In the genomic region with DNA sequence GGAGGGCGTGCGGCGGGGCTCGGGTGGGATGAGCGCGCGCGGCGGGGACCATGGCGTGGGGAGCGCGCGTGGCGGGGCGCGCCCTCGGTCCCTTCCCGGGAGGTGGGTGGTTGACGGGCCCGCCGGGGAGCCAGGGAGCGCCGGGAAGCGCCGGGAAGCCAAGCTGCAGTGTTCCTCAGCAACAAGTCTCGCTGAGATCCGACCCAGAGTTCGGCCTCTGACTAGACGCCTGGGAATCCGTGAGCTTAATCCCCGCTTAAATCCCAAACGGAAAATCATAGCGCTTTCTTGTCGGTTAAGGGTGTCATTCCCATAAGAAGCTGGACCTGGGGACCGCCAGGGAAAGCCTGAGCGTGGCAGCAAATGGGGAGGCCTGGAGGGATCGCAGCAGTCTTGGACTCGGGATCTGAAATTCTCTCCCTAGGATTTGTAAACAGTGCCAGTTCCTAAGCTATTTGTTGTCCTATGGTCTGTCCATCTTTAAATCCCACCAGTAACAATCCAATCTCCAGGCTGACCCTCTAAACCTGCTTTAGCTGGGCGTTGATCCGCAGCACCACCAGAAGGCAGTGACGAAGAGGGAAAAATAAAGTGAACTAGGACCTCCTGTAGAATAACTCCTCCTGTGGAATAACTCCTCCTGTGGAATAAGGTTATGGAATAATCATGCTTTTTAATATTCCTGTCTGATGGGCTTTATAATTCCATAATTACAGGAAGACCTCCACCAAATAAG, we compare ENCODE assay signal across 8 cellular contexts. TPM values are rescaled to one million over a fixed set of nuclear protein-coding genes. Genes with fewer than 3 reads are reported as not detected.
DNase-seq lines count a peak whose midpoint lies in the region; ATAC-seq, FAIRE-seq and TF ChIP-seq lines count a peak whose summit lies in the region.

No MANE protein-coding gene starts in this region.

- no peaks in the 10 kb centered on the region for H3K9me3 Mint-ChIP-seq in stimulated activated naive CD8-positive, alpha-beta T cell treated with anti-CD3 and anti-CD28 coated beads, Interleukin-15, Interleukin-2, amounts not matched to agents 100 ng/mL and 50 ng/mL, for 24 hours
- H3K9me3 Mint-ChIP-seq in activated T-helper 1 cell treated with anti-CD3 and anti-CD28 coated beads, Interleukin-12 subunit alpha, Interleukin-12 subunit beta, Interleukin-2, Interleukin-4 antibody, amounts not matched to agents 30 ng/mL and 10 ng/mL and 1 ng/mL, durations not matched to agents 14 hours and 24 hours and 36 hours = no peaks in the 10 kb centered on the region

- peaks cover 25% of the 10 kb centered on the region for H3K4me1 Mint-ChIP-seq in stimulated activated naive CD8-positive, alpha-beta T cell treated with anti-CD3 and anti-CD28 coated beads, Interleukin-15, Interleukin-2, amounts not matched to agents 100 ng/mL and 50 ng/mL, for 24 hours (ENCODE audit: low read depth)
- peaks cover 23% of the 10 kb centered on the region for H3K4me1 Mint-ChIP-seq in activated T-helper 1 cell treated with anti-CD3 and anti-CD28 coated beads, Interleukin-12 subunit alpha, Interleukin-12 subunit beta, Interleukin-2, Interleukin-4 antibody, amounts not matched to agents 30 ng/mL and 10 ng/mL and 1 ng/mL, durations not matched to agents 14 hours and 24 hours and 36 hours (ENCODE audit: low read depth)

- H3K9me3 ChIP-seq in cardiac muscle cell (ENCODE audit: low read depth) (no peaks in the 10 kb centered on the region), pancreas (no peaks in the 10 kb centered on the region)

- H3K27ac Mint-ChIP-seq in stimulated activated naive CD8-positive, alpha-beta T cell treated with anti-CD3 and anti-CD28 coated beads, Interleukin-15, Interleukin-2, amounts not matched to agents 100 ng/mL and 50 ng/mL, for 24 hours = peak overlapping the region; percentile 68
- peak overlapping the region; percentile 46 for H3K27ac Mint-ChIP-seq in activated T-helper 1 cell treated with anti-CD3 and anti-CD28 coated beads, Interleukin-12 subunit alpha, Interleukin-12 subunit beta, Interleukin-2, Interleukin-4 antibody, amounts not matched to agents 30 ng/mL and 10 ng/mL and 1 ng/mL, durations not matched to agents 14 hours and 24 hours and 36 hours

- intact Hi-C loops in activated T-helper 1 cell treated with anti-CD3 and anti-CD28 coated beads, Interleukin-12 subunit alpha, Interleukin-12 subunit beta, Interleukin-2, Interleukin-4 antibody, amounts not matched to agents 30 ng/mL and 10 ng/mL and 1 ng/mL, durations not matched to agents 14 hours and 24 hours and 36 hours (cut with micrococcal nuclease) = loop anchor here (1.0 to 10.0 kb wide), 5 partner anchors 49 to 799 kb away; a partner anchor contains a TSS
- intact Hi-C loops in pancreas (cut with DNase I) = no loop called here

- H3K4me3 ChIP-seq in LNCaP clone FGC (ENCODE audit: low read depth, low read length) = peak overlapping the region; percentile 68
- H3K4me3 ChIP-seq in cardiac muscle cell = peak overlapping the region; percentile 96
- peak overlapping the region; percentile 82 to 98 (median 94) for H3K4me3 ChIP-seq in pancreas

- no peak for ATAC-seq in stimulated activated naive CD8-positive, alpha-beta T cell treated with anti-CD3 and anti-CD28 coated beads, Interleukin-15, Interleukin-2, amounts not matched to agents 100 U/mL and 50 U/mL, for 24 hours
- ATAC-seq in pancreas (peak; percentile 4 to 35 (median 27)), HG02571 (IDR thresholded peaks at IDR 0.05; ENCODE audit: unreplicated experiment) (no peak)

- no peak for DNase-seq in stimulated activated naive CD8-positive, alpha-beta T cell treated with anti-CD3 and anti-CD28 coated beads, Interleukin-15, Interleukin-2, amounts not matched to agents 100 U/mL and 50 U/mL, for 24 hours
- no peak for DNase-seq in LNCaP clone FGC (ENCODE audit: low read depth)
- DNase-seq in activated T-helper 1 cell treated with anti-CD3 and anti-CD28 coated beads, Interleukin-12 subunit alpha, Interleukin-12 subunit beta, Interleukin-2, Interleukin-4 antibody, amounts not matched to agents 30 ng/mL and 10 ng/mL and 1 ng/mL, durations not matched to agents 14 hours and 24 hours and 36 hours (ENCODE audit: low spot score) = no peak
- DNase-seq in cardiac muscle cell (ENCODE audit: low read depth in 1 of 2, low spot score in 1 of 2) = peak in 1 of 2 donors; percentile 66
- DNase-seq in pancreas = no peak
- DNase-seq in stimulated activated CD4-positive, alpha-beta T cell treated with anti-CD3 and anti-CD28 coated beads, Interleukin-2, amount 100 ng/mL, for 24 hours = no peak

- WGBS in pancreas, 2 donors = 1 to 2% methylated on average over 36 to 41 of the region's 41 CpGs

- TF ChIP-seq CTCF in LNCaP clone FGC (IDR thresholded peaks at IDR 0.05; ENCODE audit: control insufficient read depth, extremely low read depth, insufficient read depth) = no peak
- TF ChIP-seq CTCF in cardiac muscle cell (IDR thresholded peaks at IDR 0.05; ENCODE audit: low read depth, low read length) = peak; percentile 14
- no peak for TF ChIP-seq CTCF in pancreas (IDR thresholded peaks at IDR 0.05)

- H3K27ac ChIP-seq in cardiac muscle cell (peak overlapping the region; percentile 67), pancreas (peak overlapping the region; percentile 40 to 87 (median 76))

- H3K36me3 ChIP-seq in cardiac muscle cell (no peaks in the 10 kb centered on the region), pancreas (no peaks in the 10 kb centered on the region)

- H3K27me3 Mint-ChIP-seq in stimulated activated naive CD8-positive, alpha-beta T cell treated with anti-CD3 and anti-CD28 coated beads, Interleukin-15, Interleukin-2, amounts not matched to agents 100 ng/mL and 50 ng/mL, for 24 hours = peaks cover 30% of the 10 kb centered on the region
- peaks cover 37% of the 10 kb centered on the region for H3K27me3 Mint-ChIP-seq in activated T-helper 1 cell treated with anti-CD3 and anti-CD28 coated beads, Interleukin-12 subunit alpha, Interleukin-12 subunit beta, Interleukin-2, Interleukin-4 antibody, amounts not matched to agents 30 ng/mL and 10 ng/mL and 1 ng/mL, durations not matched to agents 14 hours and 24 hours and 36 hours (ENCODE audit: insufficient read depth)

- H3K4me3 Mint-ChIP-seq in stimulated activated naive CD8-positive, alpha-beta T cell treated with anti-CD3 and anti-CD28 coated beads, Interleukin-15, Interleukin-2, amounts not matched to agents 100 ng/mL and 50 ng/mL, for 24 hours = peak overlapping the region; percentile 80
- H3K4me3 Mint-ChIP-seq in activated T-helper 1 cell treated with anti-CD3 and anti-CD28 coated beads, Interleukin-12 subunit alpha, Interleukin-12 subunit beta, Interleukin-2, Interleukin-4 antibody, amounts not matched to agents 30 ng/mL and 10 ng/mL and 1 ng/mL, durations not matched to agents 14 hours and 24 hours and 36 hours = peak overlapping the region; percentile 75

- no peak for FAIRE-seq in pancreas (lab: Jason Lieb, UNC)

- peaks cover 14% of the 10 kb centered on the region for H3K36me3 Mint-ChIP-seq in stimulated activated naive CD8-positive, alpha-beta T cell treated with anti-CD3 and anti-CD28 coated beads, Interleukin-15, Interleukin-2, amounts not matched to agents 100 ng/mL and 50 ng/mL, for 24 hours (ENCODE audit: low read depth)
- H3K36me3 Mint-ChIP-seq in activated T-helper 1 cell treated with anti-CD3 and anti-CD28 coated beads, Interleukin-12 subunit alpha, Interleukin-12 subunit beta, Interleukin-2, Interleukin-4 antibody, amounts not matched to agents 30 ng/mL and 10 ng/mL and 1 ng/mL, durations not matched to agents 14 hours and 24 hours and 36 hours (ENCODE audit: low read depth) = peaks cover 7% of the 10 kb centered on the region

- H3K27me3 ChIP-seq in cardiac muscle cell = peaks cover under 1% of the 10 kb centered on the region
- no peaks in the 10 kb centered on the region for H3K27me3 ChIP-seq in pancreas

- H3K4me1 ChIP-seq in cardiac muscle cell (ENCODE audit: low read depth) (peaks cover 6% of the 10 kb centered on the region), pancreas (peaks cover 0 to 12% (median 6%) of the 10 kb centered on the region in 3 donors)

RNA-seq across cellular contexts. Expression of a gene that starts 0.6 kb away (rescaled TPM):
- 10.4 and 12.6 TPM in 2 replicates for total RNA-seq in activated T-helper 1 cell treated with anti-CD3 and anti-CD28 coated beads, Interleukin-12 subunit alpha, Interleukin-12 subunit beta, Interleukin-2, Interleukin-4 antibody, amounts not matched to agents 30 ng/mL and 10 ng/mL and 1 ng/mL, durations not matched to agents 14 hours and 24 hours and 36 hours
- 7.2 and 7.5 TPM in 2 replicates for total RNA-seq in cardiac muscle cell
- polyA plus RNA-seq in cardiac muscle cell = 3.9 and 5.9 TPM in 2 replicates
- total RNA-seq in pancreas = 1 to 10 TPM; 3.8 to 9.5 (median 5.3) TPM
- 1 to 10 TPM; 1.4 TPM for polyA plus RNA-seq in pancreas

Comparison
In these comparisons a context has a peak if more than half of its experiments do, and no peak if none do; other contexts are left out.
1. ATAC-seq: peak in pancreas (4 of 4); none in stimulated activated naive CD8-positive, alpha-beta T cell treated with anti-CD3 and anti-CD28 coated beads, Interleukin-15, Interleukin-2, amounts not matched to agents 100 U/mL and 50 U/mL, for 24 hours (single experiment) and HG02571 (single experiment).
2. Peak in every context shown above with its lines, with median percentiles within 50 percentile points of each other: H3K4me3 ChIP-seq.